In the genomic region with DNA sequence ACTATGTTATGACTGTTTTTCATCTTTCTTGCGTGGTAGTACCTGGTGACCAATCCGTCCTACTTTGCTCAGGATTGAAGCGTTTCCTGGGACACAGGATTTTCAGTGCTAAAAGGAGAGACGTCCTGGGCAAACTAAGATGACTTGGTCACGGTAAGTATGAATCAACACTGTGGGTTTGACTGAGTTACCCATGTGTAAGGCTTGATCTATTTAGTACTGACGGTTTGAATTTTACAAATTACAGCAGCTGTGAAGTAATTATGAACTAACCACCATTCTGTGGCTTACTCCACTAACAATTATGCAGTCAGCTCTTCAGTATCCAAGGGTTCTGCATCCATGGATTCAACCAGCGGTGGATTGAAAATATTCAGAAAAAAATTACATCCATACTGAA, we compare ENCODE assay signal across 26 cellular contexts.
"Had no signal": no experiment of that assay in that cellular context is flagged by ENCODE, and none has a peak within 500 bp of the region (broad histone marks: within the 10 kb centered on the region; RNA-seq: fewer than 3 reads in every experiment).

No MANE protein-coding gene starts in this region.

- H3K27me3 Mint-ChIP-seq: stimulated activated memory B cell treated with anti-CD40 and anti-IgM and Interleukin-4, amounts not matched to agents 10 μg/mL and 1 μg/mL and 100 μg/mL, for 72 hours had no signal

- H3K36me3 Mint-ChIP-seq: mesothelial cell of epicardium; stimulated activated memory B cell treated with anti-CD40 and anti-IgM and Interleukin-4, amounts not matched to agents 10 μg/mL and 1 μg/mL and 100 μg/mL, for 72 hours; type B pancreatic cell had no signal

- H3K36me3 ChIP-seq: left ventricle myocardium inferior, pancreas, prostate gland, spleen, tibial nerve, uterus had no signal

- H3K27ac Mint-ChIP-seq: mesothelial cell of epicardium; naive thymus-derived CD4-positive, alpha-beta T cell; natural killer cell treated with Interleukin-12 subunit alpha and Interleukin-12 subunit beta and Interleukin-15 and Interleukin-18, amount 100 ng/mL, for 72 hours; stimulated activated memory B cell treated with anti-CD40 and anti-IgM and Interleukin-4, amounts not matched to agents 10 μg/mL and 1 μg/mL and 100 μg/mL, for 72 hours; stimulated activated naive CD8-positive, alpha-beta T cell treated with anti-CD3 and anti-CD28 coated beads, Interleukin-15, amount 100 ng/mL, for 72 hours; type B pancreatic cell had no signal

- H3K9me3 Mint-ChIP-seq: mesothelial cell of epicardium; stimulated activated memory B cell treated with anti-CD40 and anti-IgM and Interleukin-4, amounts not matched to agents 10 μg/mL and 1 μg/mL and 100 μg/mL, for 72 hours; stimulated activated naive CD8-positive, alpha-beta T cell treated with anti-CD3 and anti-CD28 coated beads, Interleukin-15, amount 100 ng/mL, for 72 hours; type B pancreatic cell had no signal

- H3K27me3 ChIP-seq: tibial nerve had no signal

- H3K4me3 ChIP-seq: left ventricle myocardium inferior, lung, pancreas, prostate gland, spleen, tibial nerve, uterus had no signal

- H3K4me3 Mint-ChIP-seq: mesothelial cell of epicardium; naive thymus-derived CD4-positive, alpha-beta T cell; natural killer cell treated with Interleukin-12 subunit alpha and Interleukin-12 subunit beta and Interleukin-15 and Interleukin-18, amount 100 ng/mL, for 72 hours; stimulated activated memory B cell treated with anti-CD40 and anti-IgM and Interleukin-4, amounts not matched to agents 10 μg/mL and 1 μg/mL and 100 μg/mL, for 72 hours; stimulated activated naive CD8-positive, alpha-beta T cell treated with anti-CD3 and anti-CD28 coated beads, Interleukin-15, amount 100 ng/mL, for 72 hours; type B pancreatic cell had no signal

- FAIRE-seq: pancreas, small intestine had no signal

- H3K4me1 Mint-ChIP-seq: mesothelial cell of epicardium; stimulated activated memory B cell treated with anti-CD40 and anti-IgM and Interleukin-4, amounts not matched to agents 10 μg/mL and 1 μg/mL and 100 μg/mL, for 72 hours; stimulated activated naive CD8-positive, alpha-beta T cell treated with anti-CD3 and anti-CD28 coated beads, Interleukin-15, amount 100 ng/mL, for 72 hours had no signal

- DNase-seq: islet precursor cell; left ventricle myocardium inferior; mesendoderm; naive thymus-derived CD4-positive, alpha-beta T cell; pancreas; posterior cingulate gyrus; retina; right cardiac atrium; small intestine; spleen; stimulated activated CD4-positive, alpha-beta T cell treated with anti-CD3 and anti-CD28 coated beads, Interleukin-1b, Interleukin-23, amount 100 ng/mL, for 48 hours; stimulated activated CD4-positive, alpha-beta T cell treated with anti-CD3 and anti-CD28 coated beads, Interleukin-2, amount 100 ng/mL, for 48 hours; stimulated activated CD4-positive, alpha-beta T cell treated with anti-CD3 and anti-CD28 coated beads, Interleukin-4, amount 100 ng/mL, for 4 hours; stimulated activated CD8-positive, alpha-beta memory T cell treated with anti-CD3 and anti-CD28 coated beads, Interleukin-4, amount 100 ng/mL, for 48 hours; stimulated activated naive CD4-positive, alpha-beta T cell treated with Interleukin-2 at 50 U/mL for 16 hours; stimulated activated naive CD8-positive, alpha-beta T cell treated with anti-CD3 and anti-CD28 coated beads, Interleukin-15, amount 100 ng/mL, for 72 hours; substantia nigra; uterus had no signal

- H3K27ac ChIP-seq: left ventricle myocardium inferior, pancreas, prostate gland, spleen, tibial nerve, uterus had no signal

- H3K4me1 ChIP-seq: left ventricle myocardium inferior, pancreas, prostate gland, spleen, tibial nerve, uterus had no signal

- H3K9me3 ChIP-seq: left ventricle myocardium inferior, pancreas, prostate gland, spleen, tibial nerve, uterus had no signal

- ATAC-seq: naive thymus-derived CD4-positive, alpha-beta T cell; natural killer cell treated with Interleukin-12 subunit alpha and Interleukin-12 subunit beta and Interleukin-15 and Interleukin-18, amount 100 ng/mL, for 72 hours; pancreas; right cardiac atrium; sciatic nerve; stimulated activated memory B cell treated with anti-CD40 and anti-IgM and Interleukin-4, amounts not matched to agents 10 μg/mL and 1 μg/mL and 100 μg/mL, for 72 hours; stimulated activated naive CD8-positive, alpha-beta T cell treated with anti-CD3 and anti-CD28 coated beads, Interleukin-15, amount 100 ng/mL, for 72 hours had no signal
